Comparison of ENCODE assay signal across 17 cellular contexts in the genomic region with DNA sequence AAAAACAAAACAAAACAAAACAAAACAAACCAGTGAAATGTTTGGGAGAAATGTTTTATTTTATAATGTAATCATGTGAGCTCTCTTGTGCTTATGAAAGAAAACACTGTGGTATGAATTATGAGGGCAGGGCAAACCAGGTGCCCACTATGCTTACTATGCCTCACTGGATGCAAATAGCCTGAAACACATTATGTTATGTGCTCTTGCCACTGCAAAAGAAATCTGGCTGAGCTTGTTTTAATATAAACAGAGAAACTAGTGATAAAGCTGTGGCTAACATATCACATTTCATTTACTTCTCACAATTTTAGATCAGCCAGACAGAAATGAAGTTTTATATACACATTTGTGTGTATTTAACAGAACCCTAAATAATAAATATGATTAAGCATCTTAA.
"Had no signal": no experiment of that assay in that cellular context is flagged by ENCODE, and none has a peak within 500 bp of the region (broad histone marks: within the 10 kb centered on the region; RNA-seq: fewer than 3 reads in every experiment).

No MANE protein-coding gene starts in this region.

- H3K4me3 Mint-ChIP-seq: activated CD4-positive, alpha-beta memory T cell treated with anti-CD3 and anti-CD28 coated beads, Interleukin-2, amount 10 ng/mL, durations not matched to agents 7 days and 5 days; activated naive CD8-positive, alpha-beta T cell treated with anti-CD3 and anti-CD28 coated beads, Interleukin-2, amount 10 ng/mL, durations not matched to agents 7 days and 5 days; activated T-cell treated with anti-CD3 and anti-CD28 coated beads, Interleukin-2, amount 50 U/mL, for 72 hours; dendritic cell treated with granulocyte-macrophage colony-stimulating factor and Interleukin-4, amounts not matched to agents 40 ng/mL and 50 ng/mL, for 4 days; nephron had no signal

- H3K4me1 ChIP-seq: sigmoid colon had no signal

- H3K27me3 Mint-ChIP-seq: activated CD4-positive, alpha-beta memory T cell treated with anti-CD3 and anti-CD28 coated beads, Interleukin-2, amount 10 ng/mL, durations not matched to agents 7 days and 5 days had no signal

- H3K36me3 Mint-ChIP-seq: activated naive CD8-positive, alpha-beta T cell treated with anti-CD3 and anti-CD28 coated beads, Interleukin-2, amount 10 ng/mL, durations not matched to agents 7 days and 5 days had no signal

- H3K27ac ChIP-seq: sigmoid colon had no signal

- H3K27me3 ChIP-seq: sigmoid colon had no signal

- H3K9me3 ChIP-seq: sigmoid colon had no signal

- H3K4me1 Mint-ChIP-seq: activated CD4-positive, alpha-beta memory T cell treated with anti-CD3 and anti-CD28 coated beads, Interleukin-2, amount 10 ng/mL, durations not matched to agents 7 days and 5 days; activated naive CD8-positive, alpha-beta T cell treated with anti-CD3 and anti-CD28 coated beads, Interleukin-2, amount 10 ng/mL, durations not matched to agents 7 days and 5 days; nephron had no signal

- H3K4me3 ChIP-seq: sigmoid colon had no signal

- H3K36me3 ChIP-seq: sigmoid colon had no signal

- H3K27ac Mint-ChIP-seq: activated CD4-positive, alpha-beta memory T cell treated with anti-CD3 and anti-CD28 coated beads, Interleukin-2, amount 10 ng/mL, durations not matched to agents 7 days and 5 days; activated naive CD8-positive, alpha-beta T cell treated with anti-CD3 and anti-CD28 coated beads, Interleukin-2, amount 10 ng/mL, durations not matched to agents 7 days and 5 days; activated T-cell treated with anti-CD3 and anti-CD28 coated beads, Interleukin-2, amount 50 U/mL, for 72 hours; dendritic cell treated with granulocyte-macrophage colony-stimulating factor and Interleukin-4, amounts not matched to agents 40 ng/mL and 50 ng/mL, for 4 days; nephron had no signal

- ATAC-seq: activated T-cell treated with anti-CD3 and anti-CD28 coated beads, Interleukin-2, amount 50 U/mL, for 72 hours; left ventricle myocardium superior had no signal

- DNase-seq: activated CD4-positive, alpha-beta memory T cell treated with anti-CD3 and anti-CD28 coated beads, Interleukin-2, amount 10 ng/mL, durations not matched to agents 7 days and 5 days; activated CD8-positive, alpha-beta memory T cell treated with anti-CD3 and anti-CD28 coated beads, Interleukin-2, amount 50 U/mL, for 4 hours; activated naive CD8-positive, alpha-beta T cell treated with anti-CD3 and anti-CD28 coated beads, Interleukin-2, amount 10 ng/mL, durations not matched to agents 7 days and 5 days; activated T-cell treated with anti-CD3 and anti-CD28 coated beads, Interleukin-2, amount 50 U/mL, for 72 hours; anterior cingulate cortex; cerebellar nuclear complex; erythroblast; hippocampal formation; left ventricle myocardium superior; mesenchymal stem cell; sigmoid colon; stimulated activated CD4-positive, alpha-beta T cell treated with anti-CD3 and anti-CD28 coated beads, Interleukin-2, amount 100 ng/mL, for 24 hours; stimulated activated naive CD4-positive, alpha-beta T cell; substantia nigra; trophoblast cell had no signal

- H3K9me3 Mint-ChIP-seq: activated naive CD8-positive, alpha-beta T cell treated with anti-CD3 and anti-CD28 coated beads, Interleukin-2, amount 10 ng/mL, durations not matched to agents 7 days and 5 days; activated T-cell treated with anti-CD3 and anti-CD28 coated beads, Interleukin-2, amount 50 U/mL, for 72 hours; dendritic cell treated with granulocyte-macrophage colony-stimulating factor and Interleukin-4, amounts not matched to agents 40 ng/mL and 50 ng/mL, for 4 days; nephron had no signal
